Comparison of ENCODE assay signal across 1 cellular context in genomic region chr15:59353994-59354951, GRCh38.
TF ChIP-seq lines count a peak whose summit lies in the region.

No MANE protein-coding gene starts in this region.

TF ChIP-seq in GM23338, 12 proteins besides CTCF, POLR2A, EP300 and RAD21 (continued from another document):
- TF ChIP-seq ZNF462 (CRISPR knock-in tag; IDR thresholded peaks at IDR 0.05), result peak; percentile 73; the same call in 1 of the 2 replicates
- TF ChIP-seq POLR2AphosphoS5 (IDR thresholded peaks at IDR 0.05; ENCODE audit: low read depth), result peak; percentile 16
- TF ChIP-seq CREB1 (CRISPR knock-in tag; IDR thresholded peaks at IDR 0.05; ENCODE audit: low read depth), result peak; percentile 70
